In genomic region chr22:41857160-41857859, GRCh38 we compare ENCODE assay signal across 8 cellular contexts.
DNase-seq lines count a peak whose midpoint lies in the region; ATAC-seq lines count a peak whose summit lies in the region.

No MANE protein-coding gene starts in this region.

- DNase-seq in NCI-H1436 (lab: John Stamatoyannopoulos, UW) (peak; percentile 44), NCI-H1436 treated with DMSO at 0.1 percent for 48 hours (lab: John Stamatoyannopoulos, UW) (no peak), NCI-H2196 (lab: John Stamatoyannopoulos, UW; ENCODE audit: unreplicated experiment) (peak; percentile 51), ecto neural progenitor cell (ENCODE audit: low spot score) (peak; percentile 58)
- DNase-seq in activated CD4-positive, alpha-beta T cell treated with anti-CD3 and anti-CD28 coated beads, Interleukin-2, amount 50 U/mL, for 4 hours: peak; percentile 77 to 79
- peak; percentile 64 for DNase-seq in stimulated activated naive B cell treated with anti-CD40 and anti-IgM and Interleukin-4, amounts not matched to agents 10 μg/mL and 1 μg/mL and 100 μg/mL, for 72 hours

- no peaks in the 10 kb centered on the region for H3K27me3 ChIP-seq in mucosa of rectum (ENCODE audit: control insufficient read depth in 2 of 2, insufficient read depth in 2 of 2, low read length in 2 of 2)

- peak overlapping the region; percentile 96 for H3K27ac Mint-ChIP-seq in stimulated activated naive B cell treated with anti-CD40 and anti-IgM and Interleukin-4, amounts not matched to agents 10 μg/mL and 1 μg/mL and 100 μg/mL, for 72 hours

- peaks cover 15 to 21% of the 10 kb centered on the region in 2 donors for H3K4me1 ChIP-seq in mucosa of rectum (ENCODE audit: control insufficient read depth in 2 of 2, insufficient read depth in 2 of 2, low read length in 2 of 2)

- H3K9ac ChIP-seq in mucosa of rectum (ENCODE audit: low read depth in 1 of 2, low read length in 2 of 2): peak overlapping the region in 1 of 2 donors; percentile 34

- H3K36me3 Mint-ChIP-seq in stimulated activated naive B cell treated with anti-CD40 and anti-IgM and Interleukin-4, amounts not matched to agents 10 μg/mL and 1 μg/mL and 100 μg/mL, for 72 hours: peaks cover 43 to 63% of the 10 kb centered on the region in 2 donors

- no peaks in the 10 kb centered on the region for H3K27me3 Mint-ChIP-seq in stimulated activated naive B cell treated with anti-CD40 and anti-IgM and Interleukin-4, amounts not matched to agents 10 μg/mL and 1 μg/mL and 100 μg/mL, for 72 hours

- H3K4me3 Mint-ChIP-seq in stimulated activated naive B cell treated with anti-CD40 and anti-IgM and Interleukin-4, amounts not matched to agents 10 μg/mL and 1 μg/mL and 100 μg/mL, for 72 hours: peak overlapping the region; percentile 64 to 72

- peaks cover 0 to 3% of the 10 kb centered on the region in 2 donors for H3K36me3 ChIP-seq in mucosa of rectum (ENCODE audit: control insufficient read depth in 2 of 2, insufficient read depth in 2 of 2, low read length in 2 of 2)

- no peaks in the 10 kb centered on the region for H3K9me3 Mint-ChIP-seq in stimulated activated naive B cell treated with anti-CD40 and anti-IgM and Interleukin-4, amounts not matched to agents 10 μg/mL and 1 μg/mL and 100 μg/mL, for 72 hours

- H3K4me1 Mint-ChIP-seq in stimulated activated naive B cell treated with anti-CD40 and anti-IgM and Interleukin-4, amounts not matched to agents 10 μg/mL and 1 μg/mL and 100 μg/mL, for 72 hours: peaks cover 46 to 70% of the 10 kb centered on the region in 2 donors

- peak; percentile 22 to 28 for ATAC-seq in stimulated activated naive B cell treated with anti-CD40 and anti-IgM and Interleukin-4, amounts not matched to agents 10 μg/mL and 1 μg/mL and 100 μg/mL, for 72 hours (replicated peaks)
- no peak for ATAC-seq in GM18498 (IDR thresholded peaks at IDR 0.05; ENCODE audit: unreplicated experiment)

- peak overlapping the region; percentile 53 to 80 for H3K27ac ChIP-seq in mucosa of rectum (ENCODE audit: low read depth in 2 of 2, low read length in 2 of 2)

- H3K9me3 ChIP-seq in mucosa of rectum (ENCODE audit: control insufficient read depth in 2 of 2, low read length in 2 of 2): no peaks in the 10 kb centered on the region

- no peak overlapping the region for H3K4me3 ChIP-seq in mucosa of rectum (ENCODE audit: low read length in 2 of 2)
